In genomic region chr16:87657621-87658192, GRCh38 we compare ENCODE assay signal across 12 cellular contexts. TPM values are rescaled to one million over a fixed set of nuclear protein-coding genes. Genes with fewer than 3 reads are reported as not detected.
DNase-seq lines count a peak whose midpoint lies in the region; ATAC-seq, FAIRE-seq and TF ChIP-seq lines count a peak whose summit lies in the region.
"Had no signal": no experiment of that assay in that cellular context is flagged by ENCODE, and none has a peak within 500 bp of the region (broad histone marks: within the 10 kb centered on the region; RNA-seq: fewer than 3 reads in every experiment).

No MANE protein-coding gene starts in this region.

- dilution Hi-C loops in keratinocyte (cut with MboI; ENCODE audit: extremely low pct_ligation_motif_present, low sequenced_read_pairs), result no loop called here

- intact Hi-C loops in ascending aorta (cut with DNase I), result no loop called here

- DNase-seq in NCI-H748 (lab: John Stamatoyannopoulos, UW; ENCODE audit: unreplicated experiment) (peak; percentile 3), NCI-H748 treated with DMSO at 0.1 percent for 48 hours (lab: John Stamatoyannopoulos, UW) (no peak), HTR-8/SVneo (ENCODE audit: insufficient read length, low spot score) (peak; percentile 27), keratinocyte (ENCODE audit: low read depth, low spot score) (no peak), NCI-H2029 (lab: John Stamatoyannopoulos, UW) (no peak), ascending aorta (ENCODE audit: low spot score in 2 of 2) (no peak)
- DNase-seq: GF-D8, heart left ventricle, NCI-H2171 had no signal

- H3K36me3 ChIP-seq in keratinocyte (ENCODE audit: control insufficient read depth in 2 of 2, extremely low read depth in 1 of 2, insufficient read depth in 2 of 2, low read length in 2 of 2) (no peaks in the 10 kb centered on the region), ascending aorta (no peaks in the 10 kb centered on the region)
- H3K36me3 ChIP-seq: heart left ventricle had no signal

- FAIRE-seq in HTR-8/SVneo (lab: Jason Lieb, UNC) (peak; percentile 97), TTC549 (lab: Jason Lieb, UNC) (peak; percentile 51), keratinocyte (lab: Jason Lieb, UNC) (peak; percentile 20)
- FAIRE-seq: colon had no signal

- H3K27me3 ChIP-seq in keratinocyte (ENCODE audit: control insufficient read depth, extremely low read depth, insufficient read depth, low read length), result peaks cover 21% of the 10 kb centered on the region
- no peaks in the 10 kb centered on the region for H3K27me3 ChIP-seq in ascending aorta

- H3K4me1 ChIP-seq in keratinocyte (ENCODE audit: control insufficient read depth, extremely low read depth, insufficient read depth, low read length), result no peaks in the 10 kb centered on the region
- H3K4me1 ChIP-seq in ascending aorta, result no peaks in the 10 kb centered on the region
- H3K4me1 ChIP-seq: heart left ventricle had no signal

- no peak overlapping the region for H2AFZ ChIP-seq in keratinocyte (ENCODE audit: control insufficient read depth, low read length)

- no peaks in the 10 kb centered on the region for H4K20me1 ChIP-seq in keratinocyte (ENCODE audit: control insufficient read depth, extremely low read depth, insufficient read depth, low read length)

- no peak overlapping the region for H3K4me2 ChIP-seq in keratinocyte (ENCODE audit: control insufficient read depth, extremely low read depth, insufficient read depth, low read depth, low read length)

- H3K9me1 ChIP-seq in keratinocyte (ENCODE audit: control insufficient read depth, extremely low read depth, insufficient read depth, low read length), result no peaks in the 10 kb centered on the region

- TF ChIP-seq CTCF in keratinocyte (optimal IDR thresholded peaks at IDR 0.05 in 1 of 3, IDR thresholded peaks at IDR 0.05 in 1 of 3, conservative IDR thresholded peaks at IDR 0.05 in 1 of 3; ENCODE audit: extremely low read depth in 1 of 3, insufficient read depth in 2 of 3, low read length in 3 of 3) (no peak), ascending aorta (IDR thresholded peaks at IDR 0.05) (no peak)

- H3K27ac ChIP-seq in keratinocyte (ENCODE audit: control insufficient read depth, insufficient read depth, low read length) (no peak overlapping the region), ascending aorta (no peak overlapping the region)
- H3K27ac ChIP-seq: heart left ventricle had no signal

- H3K9me3 ChIP-seq in keratinocyte (ENCODE audit: control insufficient read depth, low read depth, low read length) (no peaks in the 10 kb centered on the region), ascending aorta (no peaks in the 10 kb centered on the region)

- H3K4me3 ChIP-seq in keratinocyte (ENCODE audit: control insufficient read depth in 2 of 3, extremely low read depth in 1 of 3, insufficient read depth in 2 of 3, low read depth in 1 of 3, low read length in 3 of 3), result no peak overlapping the region
- no peak overlapping the region for H3K4me3 ChIP-seq in ascending aorta
- H3K4me3 ChIP-seq: heart left ventricle had no signal

- no peaks in the 10 kb centered on the region for H3K79me2 ChIP-seq in keratinocyte (ENCODE audit: control insufficient read depth, insufficient read depth, low read length)

- no peak overlapping the region for H3K9ac ChIP-seq in keratinocyte (ENCODE audit: control insufficient read depth, extremely low read depth, insufficient read depth, low read length)

- ATAC-seq in HG03175 (IDR thresholded peaks at IDR 0.05; ENCODE audit: unreplicated experiment), result no peak
- ATAC-seq: heart left ventricle had no signal

RNA-seq across cellular contexts. Expression of gene JPH3, which starts 55.4 kb away (rescaled TPM):
- polyA plus RNA-seq in keratinocyte, result 0.01 TPM in 2 of 3 replicates, not detected in the other
- not detected for polyA plus RNA-seq in keratinocyte (2011; ENCODE audit: low read depth)
- polyA plus RNA-seq in keratinocyte (2011; cell fraction: cytosol; rRNA removed), result 0.02 and 0.06 TPM in 2 replicates
- polyA plus RNA-seq in keratinocyte (2011; cell fraction: nucleus; rRNA removed), result 0.03 and 0.13 TPM in 2 replicates
- 0.03 TPM in 1 of 2 replicates, not detected in the other for polyA plus RNA-seq in keratinocyte (2012; ENCODE audit: low replicate concordance)
- not detected in 3 replicates for polyA minus RNA-seq in keratinocyte
- not detected for polyA minus RNA-seq in keratinocyte (2011; cell fraction: cytosol; rRNA and poly(A)+ RNA removed)
- polyA minus RNA-seq in keratinocyte (2011; cell fraction: nucleus; rRNA and poly(A)+ RNA removed), result 0.21 TPM in 1 of 2 replicates, not detected in the other
- total RNA-seq in ascending aorta, result not detected

Comparison
In these comparisons a context has a peak if more than half of its experiments do, and no peak if none do; other contexts are left out.
1. DNase-seq: peak in NCI-H748 (single experiment) and HTR-8/SVneo (single experiment); none in NCI-H748 treated with DMSO at 0.1 percent for 48 hours (single experiment), keratinocyte (single experiment), NCI-H2029 (single experiment) and ascending aorta (0 of 2).